In genomic region chr1:25996966-25997758, GRCh38 we compare ENCODE assay signal across 1 cellular context.
TF ChIP-seq lines count a peak whose summit lies in the region.

No MANE protein-coding gene starts in this region.

TF ChIP-seq in HepG2, 621 proteins besides CTCF, POLR2A, EP300 and RAD21 (continued from another document):
- TF ChIP-seq ESRRA (CRISPR knock-in tag; IDR thresholded peaks at IDR 0.05; ENCODE audit: low read depth) (0 out of 2 replicates have a peak, but pooled peaks have one; percentile 44), MED1 (CRISPR knock-in tag; IDR thresholded peaks at IDR 0.05) (peak; percentile 65), KIAA2018 (CRISPR knock-in tag; IDR thresholded peaks at IDR 0.05; ENCODE audit: borderline replicate concordance) (0 out of 2 replicates have a peak, but pooled peaks have one; percentile 17), HMGXB4 (CRISPR knock-in tag; IDR thresholded peaks at IDR 0.05; ENCODE audit: borderline replicate concordance in 1 of 2, low read depth in 1 of 2) (no peak; a peak in 2 of 4 replicates), ZNF768 (CRISPR knock-in tag; IDR thresholded peaks at IDR 0.05) (no peak), REXO4 (CRISPR knock-in tag; IDR thresholded peaks at IDR 0.05; ENCODE audit: borderline replicate concordance) (no peak), HOMEZ (CRISPR knock-in tag; IDR thresholded peaks at IDR 0.05; ENCODE audit: low read depth) (no peak; the same call in 1 of the 2 replicates), ZNF713 (CRISPR knock-in tag; IDR thresholded peaks at IDR 0.05) (no peak), GATAD2A (CRISPR knock-in tag; IDR thresholded peaks at IDR 0.05) (peak; percentile 92), ISL2 (CRISPR knock-in tag; IDR thresholded peaks at IDR 0.05) (peak; percentile 66), ZNF564 (CRISPR knock-in tag; IDR thresholded peaks at IDR 0.05) (0 out of 2 replicates have a peak, but pooled peaks have one; percentile 4), ZFY (CRISPR knock-in tag; IDR thresholded peaks at IDR 0.05) (peak; percentile 20; the same call in 1 of the 2 replicates), TFAP4 (IDR thresholded peaks at IDR 0.05; ENCODE audit: borderline replicate concordance, low read depth) (peak; percentile 82), MEF2D (CRISPR knock-in tag; IDR thresholded peaks at IDR 0.05) (0 out of 2 replicates have a peak, but pooled peaks have one; percentile 24), BRD4 (CRISPR knock-in tag; IDR thresholded peaks at IDR 0.05) (no peak), HNF1B (CRISPR knock-in tag; IDR thresholded peaks at IDR 0.05) (peak; percentile 67; the same call in 1 of the 2 replicates), ZNF547 (CRISPR knock-in tag; IDR thresholded peaks at IDR 0.05) (no peak), ZNF605 (CRISPR knock-in tag; IDR thresholded peaks at IDR 0.05) (no peak), SKIL (CRISPR knock-in tag; IDR thresholded peaks at IDR 0.05; ENCODE audit: borderline replicate concordance) (peak; percentile 31; the same call in 1 of the 2 replicates), ZNF574 (CRISPR knock-in tag; IDR thresholded peaks at IDR 0.05) (no peak), JARID2 (CRISPR knock-in tag; IDR thresholded peaks at IDR 0.05; ENCODE audit: insufficient replicate concordance) (no peak), JUNB (CRISPR knock-in tag; IDR thresholded peaks at IDR 0.05; ENCODE audit: borderline replicate concordance) (peak; percentile 14; the same call in 1 of the 2 replicates), IRF2 (CRISPR knock-in tag; IDR thresholded peaks at IDR 0.05) (peak; percentile 58; the same call in 1 of the 2 replicates), ELF3 (CRISPR knock-in tag; IDR thresholded peaks at IDR 0.05) (0 out of 2 replicates have a peak, but pooled peaks have one; percentile 29), ZNF644 (CRISPR knock-in tag; IDR thresholded peaks at IDR 0.05; ENCODE audit: low read depth) (0 out of 2 replicates have a peak, but pooled peaks have one; percentile 8), DDIT3 (CRISPR knock-in tag; IDR thresholded peaks at IDR 0.05) (no peak), SALL2 (CRISPR knock-in tag; IDR thresholded peaks at IDR 0.05) (0 out of 2 replicates have a peak, but pooled peaks have one; percentile 46), HBP1 (CRISPR knock-in tag; IDR thresholded peaks at IDR 0.05; ENCODE audit: low read depth) (peak; percentile 82; the same call in 1 of the 2 replicates)
